In genomic region chr3:49856181-49857005, GRCh38 we compare ENCODE assay signal across 8 cellular contexts. TPM values are rescaled to one million over a fixed set of nuclear protein-coding genes. Genes with fewer than 3 reads are reported as not detected.
DNase-seq lines count a peak whose midpoint lies in the region; ATAC-seq, FAIRE-seq and TF ChIP-seq lines count a peak whose summit lies in the region.

TRAIP (minus strand) TSS chr3:49856564; CDS start chr3:49856453, 111 bp downstream.

- peaks cover 11 to 13% of the 10 kb centered on the region in 2 donors for H3K4me1 Mint-ChIP-seq in immature natural killer cell

- H2AFZ ChIP-seq in smooth muscle cell (ENCODE audit: low read depth) = peak within 1 kb of the TSS; percentile 97

- H3K4me3 Mint-ChIP-seq in immature natural killer cell = peak within 1 kb of the TSS; percentile 84 to 91 (median 90)

- H3K79me2 ChIP-seq in smooth muscle cell (ENCODE audit: low read depth) = no peaks in the 10 kb centered on the region

- ATAC-seq in GM18907 (IDR thresholded peaks at IDR 0.05; ENCODE audit: unreplicated experiment) = peak; percentile 94
- peak; percentile 92 for ATAC-seq in HG03139 (IDR thresholded peaks at IDR 0.05; ENCODE audit: unreplicated experiment)

- no peaks in the 10 kb centered on the region for H3F3A ChIP-seq in smooth muscle cell (ENCODE audit: low read depth)

- H3K36me3 ChIP-seq in bronchial epithelial cell (ENCODE audit: control insufficient read depth, insufficient read depth, low read length) = no peaks in the 10 kb centered on the region
- no peaks in the 10 kb centered on the region for H3K36me3 ChIP-seq in smooth muscle cell (ENCODE audit: low read depth)

- H3K9ac ChIP-seq in smooth muscle cell (ENCODE audit: low read depth) = peak within 1 kb of the TSS; percentile 62

- peak within 1 kb of the TSS; percentile 86 for H3K4me3 ChIP-seq in WI38 (ENCODE audit: low read depth, low read length)
- peak within 1 kb of the TSS; percentile 61 for H3K4me3 ChIP-seq in bronchial epithelial cell (ENCODE audit: low read depth, low read length)
- H3K4me3 ChIP-seq in smooth muscle cell = peak within 1 kb of the TSS; percentile 74

- peaks cover 7% of the 10 kb centered on the region for H3K4me1 ChIP-seq in smooth muscle cell (ENCODE audit: low read depth)

- H3K27me3 Mint-ChIP-seq in immature natural killer cell (ENCODE audit: low read depth in 3 of 3) = peaks cover 0 to 4% (median 2%) of the 10 kb centered on the region in 3 donors

- DNase-seq in AG08395 (ENCODE audit: low spot score) (peak; percentile 100), NCI-H2227 treated with DMSO at 0.1 percent for 48 hours (lab: John Stamatoyannopoulos, UW) (peak; percentile 80), bronchial epithelial cell (ENCODE audit: low read depth) (peak; percentile 86), immature natural killer cell (peak; percentile 95 to 96 (median 95)), smooth muscle cell (lab: John Stamatoyannopoulos, UW; ENCODE audit: unreplicated experiment) (peak; percentile 75)

- no peaks in the 10 kb centered on the region for H3K9me3 Mint-ChIP-seq in immature natural killer cell

- no peaks in the 10 kb centered on the region for H3K36me3 Mint-ChIP-seq in immature natural killer cell

- H4K20me1 ChIP-seq in smooth muscle cell (ENCODE audit: low read depth) = no peaks in the 10 kb centered on the region

- FAIRE-seq in bronchial epithelial cell (lab: Jason Lieb, UNC) = no peak

- 7% methylated on average over 52 of the region's 52 CpGs for WGBS in smooth muscle cell (ENCODE audit: low lambda C conversion rate)

- no peak within 1 kb of the TSS for H3K27ac ChIP-seq in smooth muscle cell (ENCODE audit: low read depth)

- peak within 1 kb of the TSS; percentile 82 to 92 (median 89) for H3K27ac Mint-ChIP-seq in immature natural killer cell

- peak within 1 kb of the TSS; percentile 97 for H3K4me2 ChIP-seq in smooth muscle cell

- H3K27me3 ChIP-seq in bronchial epithelial cell (ENCODE audit: control insufficient read depth, insufficient read depth, low read length) = no peaks in the 10 kb centered on the region
- H3K27me3 ChIP-seq in smooth muscle cell (ENCODE audit: low read depth) = no peaks in the 10 kb centered on the region

- H3K9me3 ChIP-seq in smooth muscle cell (replicated peaks; ENCODE audit: low read depth) = no peaks in the 10 kb centered on the region

- TF ChIP-seq CTCF in WI38 (IDR thresholded peaks at IDR 0.05; ENCODE audit: low read depth, low read length) (no peak), bronchial epithelial cell (IDR thresholded peaks at IDR 0.05; ENCODE audit: insufficient read depth, low read length, severe bottlenecking) (no peak), smooth muscle cell (IDR thresholded peaks at IDR 0.05; ENCODE audit: borderline replicate concordance, insufficient read depth, poor library complexity, severe bottlenecking) (no peak)

RNA-seq across cellular contexts. Expression of gene TRAIP, which starts in this region (rescaled TPM):
- 0.79 and 1.2 TPM in 2 replicates for total RNA-seq in bronchial epithelial cell
- polyA plus RNA-seq in immature natural killer cell = 1 to 10 TPM in 2 of 3 donors, not detected in 1; 1.4 to 1.5 TPM
- total RNA-seq in smooth muscle cell = 1.1 and 3.8 TPM in 2 replicates
- 3.3 and 4.6 TPM in 2 replicates for polyA plus RNA-seq in smooth muscle cell
